In genomic region chr11:47413908-47414684, GRCh38 we compare ENCODE assay signal across 11 cellular contexts. TPM values are rescaled to one million over a fixed set of nuclear protein-coding genes. Genes with fewer than 3 reads are reported as not detected.
DNase-seq lines count a peak whose midpoint lies in the region; ATAC-seq and TF ChIP-seq lines count a peak whose summit lies in the region.
"Had no signal": no experiment of that assay in that cellular context is flagged by ENCODE, and none has a peak within 500 bp of the region (broad histone marks: within the 10 kb centered on the region; RNA-seq: fewer than 3 reads in every experiment).

No MANE protein-coding gene starts in this region.

- no peak overlapping the region for H4K5ac ChIP-seq in H9 (ENCODE audit: insufficient read length, low read depth, low read length)

- no peak overlapping the region for H2BK20ac ChIP-seq in H9 (ENCODE audit: low read depth, low read length, poor library complexity, severe bottlenecking)

- no peak overlapping the region for H2AK5ac ChIP-seq in H9 (ENCODE audit: insufficient read length, low read length)

- no peak overlapping the region for H3K9ac ChIP-seq in H9 (ENCODE audit: extremely low read depth, insufficient read length, low read length)

- no peaks in the 10 kb centered on the region for H4K20me1 ChIP-seq in H9 (ENCODE audit: control insufficient read depth, insufficient read depth, insufficient read length)

- no peak overlapping the region for H2BK12ac ChIP-seq in H9 (ENCODE audit: insufficient read length, low read depth, low read length)

- no peak for DNase-seq in H9
- DNase-seq in activated naive CD8-positive, alpha-beta T cell treated with anti-CD3 and anti-CD28 coated beads, Interleukin-2, amount 10 ng/mL, durations not matched to agents 7 days and 5 days, result no peak
- DNase-seq in glomerular visceral epithelial cell (ENCODE audit: extremely low spot score), result peak; percentile 46
- DNase-seq in stimulated activated effector memory CD8-positive, alpha-beta T cell treated with anti-CD3 and anti-CD28 coated beads, Interleukin-12 subunit alpha, Interleukin-12 subunit beta, amount 100 ng/mL, for 72 hours (ENCODE audit: low spot score in 2 of 2), result no peak
- DNase-seq in activated CD8-positive, alpha-beta memory T cell treated with anti-CD3 and anti-CD28 coated beads, Interleukin-2, amount 50 U/mL, for 48 hours, result no peak
- DNase-seq in NCI-H187 (lab: John Stamatoyannopoulos, UW), result no peak
- no peak for DNase-seq in coronary artery (ENCODE audit: low spot score)
- DNase-seq: activated CD4-positive, alpha-beta T cell treated with anti-CD3 and anti-CD28 coated beads for 36 hours; PC-3 had no signal

- no peak overlapping the region for H3K4me2 ChIP-seq in H9 (ENCODE audit: insufficient read depth, insufficient read length, low read length)

- H3K23ac ChIP-seq in H9 (ENCODE audit: insufficient read length, low read depth, low read length), result no peak overlapping the region

- H2BK5ac ChIP-seq in H9 (ENCODE audit: insufficient read length, low read length), result no peak overlapping the region

- WGBS in H9 (ENCODE audit: extremely low coverage, insufficient read length, low lambda C conversion rate), result no CpG with 5 or more reads among the region's 16 CpGs

- no peak overlapping the region for H3K18ac ChIP-seq in H9 (ENCODE audit: insufficient read length, low read depth, low read length)

- TF ChIP-seq CTCF in H9 (conservative IDR thresholded peaks at IDR 0.05) (no peak), coronary artery (IDR thresholded peaks at IDR 0.05) (no peak)

- no peaks in the 10 kb centered on the region for H3K79me2 ChIP-seq in H9 (ENCODE audit: insufficient read depth, low read length)

- H3K14ac ChIP-seq in H9 (ENCODE audit: insufficient read depth, low read length), result no peak overlapping the region

- no peak overlapping the region for H2AFZ ChIP-seq in H9 (ENCODE audit: low read length)

- H3K56ac ChIP-seq in H9 (ENCODE audit: insufficient read length, low read depth, low read length), result no peak overlapping the region

- H3K9me3 Mint-ChIP-seq in H9, result no peaks in the 10 kb centered on the region
- no peaks in the 10 kb centered on the region for H3K9me3 Mint-ChIP-seq in activated naive CD8-positive, alpha-beta T cell treated with anti-CD3 and anti-CD28 coated beads, Interleukin-2, amount 10 ng/mL, durations not matched to agents 7 days and 5 days
- H3K9me3 Mint-ChIP-seq in stimulated activated effector memory CD8-positive, alpha-beta T cell treated with anti-CD3 and anti-CD28 coated beads, Interleukin-12 subunit alpha, Interleukin-12 subunit beta, amount 100 ng/mL, for 72 hours, result no peaks in the 10 kb centered on the region

- H2BK15ac ChIP-seq in H9 (ENCODE audit: low read depth, low read length), result no peak overlapping the region

- no peak overlapping the region for H2BK120ac ChIP-seq in H9 (ENCODE audit: low read depth, low read length, poor library complexity, severe bottlenecking)

- no peak overlapping the region for H3K27ac ChIP-seq in H9 (ENCODE audit: insufficient read length, low read depth, low read length)
- peak overlapping the region in 1 of 2 donors; percentile 89 for H3K27ac ChIP-seq in coronary artery

- no peak overlapping the region for H3K4me3 Mint-ChIP-seq in H9
- H3K4me3 Mint-ChIP-seq in activated naive CD8-positive, alpha-beta T cell treated with anti-CD3 and anti-CD28 coated beads, Interleukin-2, amount 10 ng/mL, durations not matched to agents 7 days and 5 days, result no peak overlapping the region
- no peak overlapping the region for H3K4me3 Mint-ChIP-seq in stimulated activated effector memory CD8-positive, alpha-beta T cell treated with anti-CD3 and anti-CD28 coated beads, Interleukin-12 subunit alpha, Interleukin-12 subunit beta, amount 100 ng/mL, for 72 hours
- H3K4me3 Mint-ChIP-seq: activated CD4-positive, alpha-beta T cell treated with anti-CD3 and anti-CD28 coated beads for 36 hours had no signal

- H3K9me3 ChIP-seq in H9 (ENCODE audit: control insufficient read depth, low read depth, low read length), result no peaks in the 10 kb centered on the region

- no peak overlapping the region for H3T11ph ChIP-seq in H9 (ENCODE audit: low read length)

- H3K23me2 ChIP-seq in H9 (ENCODE audit: insufficient read length, low read depth, low read length, poor library complexity, severe bottlenecking), result peaks cover 2% of the 10 kb centered on the region

- ATAC-seq in activated naive CD8-positive, alpha-beta T cell treated with anti-CD3 and anti-CD28 coated beads, Interleukin-2, amount 10 ng/mL, durations not matched to agents 7 days and 5 days (ENCODE audit: low read depth), result no peak
- no peak for ATAC-seq in stimulated activated effector memory CD8-positive, alpha-beta T cell treated with anti-CD3 and anti-CD28 coated beads, Interleukin-12 subunit alpha, Interleukin-12 subunit beta, amount 100 ng/mL, for 72 hours
- ATAC-seq in GM18868 (IDR thresholded peaks at IDR 0.05; ENCODE audit: unreplicated experiment), result no peak
- ATAC-seq: activated CD4-positive, alpha-beta T cell treated with anti-CD3 and anti-CD28 coated beads for 36 hours; PC-3 had no signal

- no peaks in the 10 kb centered on the region for H3K27me3 Mint-ChIP-seq in H9 (ENCODE audit: low read depth)
- H3K27me3 Mint-ChIP-seq in activated naive CD8-positive, alpha-beta T cell treated with anti-CD3 and anti-CD28 coated beads, Interleukin-2, amount 10 ng/mL, durations not matched to agents 7 days and 5 days, result no peaks in the 10 kb centered on the region
- H3K27me3 Mint-ChIP-seq: activated CD4-positive, alpha-beta T cell treated with anti-CD3 and anti-CD28 coated beads for 36 hours had no signal

- H3K36me3 Mint-ChIP-seq in H9 (ENCODE audit: insufficient read depth in 1 of 3, low read depth in 3 of 3), result peaks cover 16 to 39% (median 30%) of the 10 kb centered on the region in 3 experiments; a peak in 6 of 7 replicates
- H3K36me3 Mint-ChIP-seq in activated naive CD8-positive, alpha-beta T cell treated with anti-CD3 and anti-CD28 coated beads, Interleukin-2, amount 10 ng/mL, durations not matched to agents 7 days and 5 days, result peaks cover 18% of the 10 kb centered on the region
- H3K36me3 Mint-ChIP-seq in stimulated activated effector memory CD8-positive, alpha-beta T cell treated with anti-CD3 and anti-CD28 coated beads, Interleukin-12 subunit alpha, Interleukin-12 subunit beta, amount 100 ng/mL, for 72 hours, result peaks cover 59% of the 10 kb centered on the region

- peak overlapping the region in 2 of 3 experiments; percentile 48 to 85; a peak in 4 of 7 replicates for H3K27ac Mint-ChIP-seq in H9
- H3K27ac Mint-ChIP-seq in activated naive CD8-positive, alpha-beta T cell treated with anti-CD3 and anti-CD28 coated beads, Interleukin-2, amount 10 ng/mL, durations not matched to agents 7 days and 5 days, result peak overlapping the region; percentile 25
- H3K27ac Mint-ChIP-seq in stimulated activated effector memory CD8-positive, alpha-beta T cell treated with anti-CD3 and anti-CD28 coated beads, Interleukin-12 subunit alpha, Interleukin-12 subunit beta, amount 100 ng/mL, for 72 hours, result peak overlapping the region; percentile 86
- H3K27ac Mint-ChIP-seq: activated CD4-positive, alpha-beta T cell treated with anti-CD3 and anti-CD28 coated beads for 36 hours had no signal

- no peaks in the 10 kb centered on the region for H3K79me1 ChIP-seq in H9 (ENCODE audit: insufficient read depth, low read depth, low read length, poor library complexity, severe bottlenecking)

- H3K4ac ChIP-seq in H9 (ENCODE audit: low read depth, low read length), result no peak overlapping the region

- no peak overlapping the region for H4K91ac ChIP-seq in H9 (ENCODE audit: insufficient read length, low read depth, low read length)

- H3K27me3 ChIP-seq in H9 (ENCODE audit: insufficient read depth, low read length), result no peaks in the 10 kb centered on the region

- H3K4me3 ChIP-seq in coronary artery, result no peak overlapping the region

- POLR2A ChIA-PET in activated naive CD8-positive, alpha-beta T cell treated with anti-CD3 and anti-CD28 coated beads, Interleukin-2, amount 10 ng/mL, durations not matched to agents 7 days and 5 days (lab: Charles Lee), result interaction anchor here (0.6 kb wide), 1 partner anchor 40 kb away, joined by 4 read pairs; no protein-coding TSS in a partner anchor

- H3K4me1 Mint-ChIP-seq in H9, result peaks cover 6 to 12% of the 10 kb centered on the region in 2 experiments; a peak in 3 of 4 replicates
- H3K4me1 Mint-ChIP-seq in activated naive CD8-positive, alpha-beta T cell treated with anti-CD3 and anti-CD28 coated beads, Interleukin-2, amount 10 ng/mL, durations not matched to agents 7 days and 5 days, result peaks cover 5% of the 10 kb centered on the region
- H3K4me1 Mint-ChIP-seq in stimulated activated effector memory CD8-positive, alpha-beta T cell treated with anti-CD3 and anti-CD28 coated beads, Interleukin-12 subunit alpha, Interleukin-12 subunit beta, amount 100 ng/mL, for 72 hours, result peaks cover 23% of the 10 kb centered on the region

- no peak overlapping the region for H4K8ac ChIP-seq in H9 (replicated peaks; ENCODE audit: insufficient read length, low read depth, low read length)

- no peaks in the 10 kb centered on the region for H3K4me1 ChIP-seq in H9 (ENCODE audit: insufficient read depth, low read length)

RNA-seq across cellular contexts. Expression of gene SLC39A13, which starts 5.7 kb away (rescaled TPM):
- total RNA-seq in H9 (2021), result 25.8 and 29.2 TPM in 2 replicates
- total RNA-seq in activated naive CD8-positive, alpha-beta T cell treated with anti-CD3 and anti-CD28 coated beads, Interleukin-2, amount 10 ng/mL, durations not matched to agents 7 days and 5 days, result 10 to 100 TPM; 33.1 to 38.2 TPM

RNA-seq across cellular contexts. Expression of gene PSMC3, which starts 12.1 kb away (rescaled TPM):
- 179 TPM in 2 replicates for total RNA-seq in H9 (2021)
- total RNA-seq in activated naive CD8-positive, alpha-beta T cell treated with anti-CD3 and anti-CD28 coated beads, Interleukin-2, amount 10 ng/mL, durations not matched to agents 7 days and 5 days, result 100 to 1,000 TPM; 113 to 115 TPM

RNA-seq across cellular contexts. Expression of gene RAPSN, which starts 34.8 kb away (rescaled TPM):
- total RNA-seq in H9 (2021), result 0.48 TPM in 1 of 2 replicates, not detected in the other
- under 1 TPM; 0.42 to 0.91 TPM for total RNA-seq in activated naive CD8-positive, alpha-beta T cell treated with anti-CD3 and anti-CD28 coated beads, Interleukin-2, amount 10 ng/mL, durations not matched to agents 7 days and 5 days
- total RNA-seq: PC-3 had no signal

RNA-seq across cellular contexts. Expression of gene SPI1, which starts 35.7 kb away (rescaled TPM):
- not detected in 2 replicates for total RNA-seq in H9 (2021)
- 1 to 10 TPM; 2.9 to 3.5 TPM for total RNA-seq in activated naive CD8-positive, alpha-beta T cell treated with anti-CD3 and anti-CD28 coated beads, Interleukin-2, amount 10 ng/mL, durations not matched to agents 7 days and 5 days
- total RNA-seq: renal cortical epithelial cell had no signal

Comparison
In these comparisons a context has a peak if more than half of its experiments do, and no peak if none do; other contexts are left out.
1. H3K27ac Mint-ChIP-seq: peak in every context shown above with its lines; median percentile 86 in stimulated activated effector memory CD8-positive, alpha-beta T cell treated with anti-CD3 and anti-CD28 coated beads, Interleukin-12 subunit alpha, Interleukin-12 subunit beta, amount 100 ng/mL, for 72 hours; 66 in H9; 25 in activated naive CD8-positive, alpha-beta T cell treated with anti-CD3 and anti-CD28 coated beads, Interleukin-2, amount 10 ng/mL, durations not matched to agents 7 days and 5 days.